ENCODE assay signal across 11 cellular contexts in the genomic region with DNA sequence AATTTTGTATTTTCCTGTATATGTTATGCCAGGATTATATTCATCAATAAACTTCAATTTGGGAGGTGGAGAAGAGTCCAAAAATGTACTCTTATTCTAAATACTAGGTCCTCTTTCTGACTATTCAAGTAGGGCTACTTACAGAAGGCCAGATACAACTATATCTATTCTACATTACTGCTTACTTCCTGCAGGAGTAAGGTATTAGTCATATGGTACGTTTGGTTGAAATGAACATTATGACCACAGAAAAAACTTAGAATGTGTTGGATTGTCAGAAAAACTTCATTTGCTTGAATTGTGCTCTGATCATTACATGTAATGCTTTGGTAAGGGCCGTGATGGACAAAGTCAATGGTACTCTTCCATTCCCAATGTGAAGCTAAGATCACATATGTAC. TPM values are rescaled to one million over a fixed set of nuclear protein-coding genes. Genes with fewer than 3 reads are reported as not detected.
DNase-seq lines count a peak whose midpoint lies in the region; ATAC-seq, FAIRE-seq and TF ChIP-seq lines count a peak whose summit lies in the region.
"Had no signal": no experiment of that assay in that cellular context is flagged by ENCODE, and none has a peak within 500 bp of the region (broad histone marks: within the 10 kb centered on the region; RNA-seq: fewer than 3 reads in every experiment).

No MANE protein-coding gene starts in this region.

- TF ChIP-seq EP300 in GM12878 (IDR thresholded peaks at IDR 0.05; ENCODE audit: borderline replicate concordance in 1 of 2, control insufficient read depth in 1 of 2, low read depth in 2 of 2, low read length in 2 of 2), result no peak

- in situ Hi-C loops in GM12878 (cut with MboI), result no loop called here

- FAIRE-seq in GM12878 (lab: Jason Lieb, UNC), result no peak

- RAD21 ChIA-PET in GM12878 (lab: Charles Lee; ENCODE audit: unreplicated experiment), result interaction anchor here (1.5 to 2.4 kb wide), 4 partner anchors 10 to 66 kb away, joined by 4 to 13 read pairs (median 11); no protein-coding TSS in a partner anchor

- BruUV-seq in GM12878 (replicated peaks; lab: Mats Ljungman, UMichigan), result no TSS peak

- no peak for DNase-seq in CD8-positive, alpha-beta memory T cell
- no peak for DNase-seq in GM12878 (ENCODE audit: low read depth, low spot score)
- no peak for DNase-seq in heart right ventricle
- no peak for DNase-seq in stimulated activated CD4-positive, alpha-beta T cell treated with anti-CD3 and anti-CD28 coated beads, Interleukin-2, amount 100 ng/mL, for 48 hours
- no peak for DNase-seq in NCI-H1105 treated with DMSO at 0.1 percent for 48 hours (lab: John Stamatoyannopoulos, UW)
- DNase-seq in NCI-H2029 treated with DMSO at 0.1 percent for 48 hours (lab: John Stamatoyannopoulos, UW), result no peak
- DNase-seq: glutamatergic neuron, NCI-H2107 had no signal

- POLR2A ChIA-PET in CD8-positive, alpha-beta memory T cell (lab: Charles Lee), result interaction anchor here (0.7 to 2.7 kb wide), 5 partner anchors 10 to 562 kb away, joined by 3 to 26 read pairs (median 9); partner anchors contain the start of gene STAT4
- POLR2A ChIA-PET in GM12878 (lab: Charles Lee), result interaction anchor here (1.1 to 1.4 kb wide), 2 partner anchors 11 to 35 kb away, joined by 3 to 4 read pairs; partner anchors contain the start of gene STAT4

- peak overlapping the region; percentile 30; the same call in 1 of the 2 replicates for H3K4me2 ChIP-seq in GM12878 (ENCODE audit: control insufficient read depth, insufficient read depth)

- no peak overlapping the region for H3K4me3 ChIP-seq in CD8-positive, alpha-beta memory T cell (ENCODE audit: low read length)
- H3K4me3 ChIP-seq in GM12878 (no peak overlapping the region), heart right ventricle (no peak overlapping the region)

- no peak for TF ChIP-seq RAD21 in GM12878 (IDR thresholded peaks at IDR 0.05; ENCODE audit: insufficient read depth, low read depth, low read length)

- H3K27ac Mint-ChIP-seq in CD8-positive, alpha-beta memory T cell, result peak overlapping the region; percentile 91 to 100 (median 98)

- no peak overlapping the region for H3K9ac ChIP-seq in GM12878 (ENCODE audit: control insufficient read depth, insufficient read depth, low read length)

- H3K9me3 ChIP-seq in CD8-positive, alpha-beta memory T cell (ENCODE audit: low read length), result no peaks in the 10 kb centered on the region
- H3K9me3 ChIP-seq in GM12878 (replicated peaks; ENCODE audit: control insufficient read depth, insufficient read depth, low read length) (no peaks in the 10 kb centered on the region; the same call in 2 of the 3 replicates), heart right ventricle (no peaks in the 10 kb centered on the region)

- 39% methylated on average over 2 of the region's 2 CpGs for WGBS in GM12878 (ENCODE audit: insufficient coverage, insufficient replicate concordance, low lambda C conversion rate, missing lambda C conversion rate)
- 78 to 86% methylated on average over 2 of the region's 2 CpGs for WGBS in heart right ventricle, 2 donors

- no peaks in the 10 kb centered on the region for H3K27me3 ChIP-seq in CD8-positive, alpha-beta memory T cell (ENCODE audit: insufficient read depth, low read length, poor library complexity, severe bottlenecking)
- H3K27me3 ChIP-seq in GM12878 (replicated peaks in 1 of 2; ENCODE audit: control insufficient read depth in 2 of 2, insufficient read depth in 2 of 2, low read length in 1 of 2) (no peaks in the 10 kb centered on the region), heart right ventricle (peaks cover 0 to 4% (median 0%) of the 10 kb centered on the region in 7 donors)

- intact Hi-C loops in GM12878 (cut with micrococcal nuclease; ENCODE audit: unreplicated experiment), result loop anchor here (2.0 kb wide), 1 partner anchor 35 kb away; the partner anchor contains the start of gene STAT4
- intact Hi-C loops in heart right ventricle (cut with DNase I), result no loop called here

- no peaks in the 10 kb centered on the region for H3K9me3 Mint-ChIP-seq in CD8-positive, alpha-beta memory T cell

- H4K20me1 ChIP-seq in GM12878 (ENCODE audit: control insufficient read depth, insufficient read depth), result no peaks in the 10 kb centered on the region

- H3K4me1 Mint-ChIP-seq in CD8-positive, alpha-beta memory T cell, result peaks cover 72 to 93% (median 89%) of the 10 kb centered on the region in 3 donors

- ATAC-seq in GM19468 (IDR thresholded peaks at IDR 0.05; ENCODE audit: extremely low read depth, unreplicated experiment) (peak; percentile 29), HG03439 (IDR thresholded peaks at IDR 0.05; ENCODE audit: unreplicated experiment) (peak; percentile 39), GM12878 (peak; percentile 52), heart right ventricle (no peak)

- H3K4me3 Mint-ChIP-seq in CD8-positive, alpha-beta memory T cell, result peak overlapping the region; percentile 38 to 80 (median 49)
- H3K4me3 Mint-ChIP-seq: CD14-positive monocyte had no signal

- peak overlapping the region; percentile 65 for H3K27ac ChIP-seq in CD8-positive, alpha-beta memory T cell (ENCODE audit: low read depth, low read length)
- H3K27ac ChIP-seq in GM12878 (ENCODE audit: control insufficient read depth, insufficient read depth) (no peak overlapping the region), heart right ventricle (no peak overlapping the region)

- peaks cover 16 to 63% (median 29%) of the 10 kb centered on the region in 3 donors for H3K36me3 Mint-ChIP-seq in CD8-positive, alpha-beta memory T cell
- H3K36me3 Mint-ChIP-seq: CD14-positive monocyte had no signal

- no peak for TF ChIP-seq POLR2A in GM12878 (IDR thresholded peaks at IDR 0.05; ENCODE audit: low read depth, low read length)

- CTCF ChIA-PET in CD8-positive, alpha-beta memory T cell (lab: Charles Lee), result interaction anchor here (1.1 to 3.6 kb wide), 6 partner anchors 10 to 69 kb away, joined by 3 to 22 read pairs (median 8); partner anchors contain the start of gene STAT4
- CTCF ChIA-PET in GM12878 (lab: Yijun Ruan, JAX), result interaction anchor here (0.6 to 4.9 kb wide), 6 partner anchors 12 to 1956 kb away, joined by 3 to 29 read pairs (median 6); no protein-coding TSS in a partner anchor

- SMC1A ChIA-PET in GM12878 (lab: Charles Lee; ENCODE audit: uncharacterized antibody, unreplicated experiment), result interaction anchor here (0.8 to 2.5 kb wide), 10 partner anchors 10 to 308 kb away, joined by 3 to 19 read pairs (median 4); no protein-coding TSS in a partner anchor

- H3K36me3 ChIP-seq in CD8-positive, alpha-beta memory T cell (ENCODE audit: insufficient read depth, low read length), result no peaks in the 10 kb centered on the region
- no peaks in the 10 kb centered on the region for H3K36me3 ChIP-seq in GM12878 (ENCODE audit: control insufficient read depth in 2 of 2, insufficient read depth in 2 of 2, low read length in 1 of 2)
- no peaks in the 10 kb centered on the region for H3K36me3 ChIP-seq in heart right ventricle

- H3K4me1 ChIP-seq in CD8-positive, alpha-beta memory T cell (ENCODE audit: insufficient read depth, low read length), result peaks cover 43% of the 10 kb centered on the region
- peaks cover 27% of the 10 kb centered on the region for H3K4me1 ChIP-seq in GM12878 (ENCODE audit: control insufficient read depth, insufficient read depth, low read length)
- no peaks in the 10 kb centered on the region for H3K4me1 ChIP-seq in heart right ventricle

- H2AFZ ChIP-seq in GM12878 (ENCODE audit: control insufficient read depth, low read depth, low read length), result no peak overlapping the region

- H3K27me3 Mint-ChIP-seq in CD8-positive, alpha-beta memory T cell, result no peaks in the 10 kb centered on the region

- H3K79me2 ChIP-seq in GM12878 (ENCODE audit: control insufficient read depth, insufficient read depth, low read length), result no peaks in the 10 kb centered on the region

- TF ChIP-seq CTCF in GM12878 (IDR thresholded peaks at IDR 0.05 in 2 of 3, conservative IDR thresholded peaks at IDR 0.05 in 1 of 3; ENCODE audit: control insufficient read depth in 2 of 3, extremely low read depth in 1 of 3, insufficient read depth in 1 of 3, low read depth in 3 of 3, low read length in 3 of 3) (no peak), heart right ventricle (IDR thresholded peaks at IDR 0.05) (no peak)

TF ChIP-seq in GM12878, 131 proteins besides CTCF, POLR2A, EP300 and RAD21 (continues in another document):
- TF ChIP-seq HDAC6 (IDR thresholded peaks at IDR 0.05; ENCODE audit: unreplicated experiment) (no peak), PAX5 (IDR thresholded peaks at IDR 0.05; ENCODE audit: borderline replicate concordance, low read depth, low read length) (no peak), RUNX3 (IDR thresholded peaks at IDR 0.05; ENCODE audit: low read length) (peak; percentile 53; the same call in 1 of the 2 replicates)

RNA-seq across cellular contexts. Expression of gene STAT4, which starts 35.0 kb away (rescaled TPM):
- 10 to 100 TPM; 53.0 to 54.7 TPM for total RNA-seq in CD8-positive, alpha-beta memory T cell
- 88.2 TPM for polyA plus RNA-seq in CD8-positive, alpha-beta memory T cell
- total RNA-seq in GM12878 (2013; cell fraction: nucleolus; rRNA removed), result 144 and 145 TPM in 2 replicates
- total RNA-seq in GM12878 (2014; rRNA removed), result 6.7 and 8.3 TPM in 2 replicates
- total RNA-seq in GM12878 (2014; rRNA removed; fragmentation: Illumina TruSeq; extraction: Trizol), result 9.3 and 11.2 TPM in 2 replicates
- 5.7 and 6.9 TPM in 2 replicates for total RNA-seq in GM12878 (2021)
- polyA plus RNA-seq in GM12878 (2011; ENCODE audit: low read depth), result 1.1 TPM
- 4.9 and 6.0 TPM in 2 replicates for polyA plus RNA-seq in GM12878 (2011; rRNA removed)
- 1.7 and 1.9 TPM in 2 replicates for polyA plus RNA-seq in GM12878 (2011; cell fraction: cytosol; rRNA removed)
- 4.0 and 5.4 TPM in 2 replicates for polyA plus RNA-seq in GM12878 (2011; cell fraction: nucleus; rRNA removed)
- polyA plus RNA-seq in GM12878 (2012), result 1.8 and 1.9 TPM in 2 replicates
- 9.3 TPM in 2 replicates for polyA plus RNA-seq in GM12878 (2014; fragmentation: Illumina TruSeq; extraction: Trizol)
- 1 to 10 TPM; 3.1 to 4.4 TPM for polyA plus RNA-seq in GM12878 (2014; fragmentation: Nextera tagmentation; extraction: Ambion mirVana)
- polyA plus RNA-seq in GM12878 (2014; rRNA removed), result 5.7 and 7.5 TPM in 2 replicates
- 1 to 10 TPM; 7.3 to 7.9 TPM for polyA plus RNA-seq in GM12878 (2016; fragmentation: Nextera tagmentation; extraction: Ambion mirVana)
- 3.2 and 6.2 TPM in 2 replicates for polyA minus RNA-seq in GM12878 (2011; rRNA and poly(A)+ RNA removed)
- 3.3 and 3.6 TPM in 2 replicates for polyA minus RNA-seq in GM12878 (2011; cell fraction: cytosol; rRNA and poly(A)+ RNA removed)
- polyA minus RNA-seq in GM12878 (2011; cell fraction: nucleus; rRNA and poly(A)+ RNA removed), result 6.3 and 6.6 TPM in 2 replicates
- 1 to 10 TPM in 8 of 10 donors, under 1 TPM in 2; 0.52 to 9.4 (median 2.2) TPM for total RNA-seq in heart right ventricle
- polyA plus RNA-seq in heart right ventricle, result 1 to 10 TPM in 1 of 2 donors, under 1 TPM in 1; 0.52 to 2.2 TPM

Comparison
In these comparisons a context has a peak if more than half of its experiments do, and no peak if none do; other contexts are left out.
1. ATAC-seq: peak in GM19468 (single experiment), HG03439 (single experiment) and GM12878 (single experiment); none in heart right ventricle (0 of 8).